14 cellular contexts compared by ENCODE assay signal in the genomic region with DNA sequence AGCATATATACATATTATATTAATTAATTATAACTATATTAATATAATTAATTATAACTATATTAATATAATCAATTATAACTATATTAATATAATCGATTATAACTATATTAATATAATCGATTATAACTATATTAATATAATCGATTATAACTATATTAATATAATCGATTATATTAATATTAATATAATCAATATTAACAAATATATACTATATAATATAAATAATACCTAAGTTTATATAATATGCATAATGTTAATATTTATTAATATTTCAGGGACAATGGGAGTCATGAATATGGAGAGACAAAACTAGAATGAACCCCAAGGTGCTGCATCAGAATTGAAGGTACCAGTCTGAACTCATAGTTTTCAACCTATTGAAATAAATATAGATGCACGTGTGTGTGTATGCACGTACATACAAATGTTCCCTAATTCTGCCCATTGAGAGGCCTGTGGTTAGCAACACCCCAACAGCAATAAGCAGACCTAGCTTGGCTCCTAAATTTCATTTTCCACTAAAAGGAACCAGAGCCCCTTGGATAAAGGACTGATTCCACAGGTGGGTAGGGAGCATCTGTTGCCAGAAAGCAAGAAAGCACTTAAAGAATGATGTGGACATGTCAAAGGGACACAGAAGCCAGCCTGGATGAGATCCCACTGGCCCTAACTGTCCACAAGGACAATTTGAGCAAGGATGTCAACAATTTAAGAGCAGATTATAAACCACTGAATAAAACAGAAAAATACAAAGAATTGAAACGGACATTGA. TPM values are rescaled to one million over a fixed set of nuclear protein-coding genes. Genes with fewer than 3 reads are reported as not detected.
DNase-seq lines count a peak whose midpoint lies in the region; ATAC-seq, FAIRE-seq and TF ChIP-seq lines count a peak whose summit lies in the region.
"Had no signal": no experiment of that assay in that cellular context is flagged by ENCODE, and none has a peak within 500 bp of the region (broad histone marks: within the 10 kb centered on the region; RNA-seq: fewer than 3 reads in every experiment).

No MANE protein-coding gene starts in this region.

- H3K27ac ChIP-seq in kidney (ENCODE audit: low read depth in 2 of 2, low read length in 2 of 2) (no peak overlapping the region), stomach (peak overlapping the region in 4 of 5 donors; percentile 84 to 88 (median 86))
- H3K27ac ChIP-seq: SK-N-MC had no signal

- TF ChIP-seq POLR2A in stomach (IDR thresholded peaks at IDR 0.05) = no peak
- no peak for TF ChIP-seq POLR2A in lower leg skin (IDR thresholded peaks at IDR 0.05)

- H3K9ac ChIP-seq in kidney (ENCODE audit: low read length in 2 of 2) = no peak overlapping the region

- CTCF ChIA-PET in activated CD8-positive, alpha-beta T cell treated with anti-CD3 and anti-CD28 coated beads for 36 hours (lab: Charles Lee) = interaction anchor here (0.6 kb wide), 1 partner anchor 32 kb away, joined by 3 read pairs; no protein-coding TSS in a partner anchor
- CTCF ChIA-PET in activated CD8-positive, alpha-beta T cell treated with anti-CD3 and anti-CD28 coated beads, Interleukin-2, amount 10 ng/mL, durations not matched to agents 7 days and 5 days (lab: Charles Lee) = interaction anchor here (1.4 kb wide), 1 partner anchor 11 kb away, joined by 4 read pairs; no protein-coding TSS in a partner anchor
- CTCF ChIA-PET in activated CD4-positive, alpha-beta memory T cell treated with anti-CD3 and anti-CD28 coated beads for 36 hours (lab: Charles Lee) = no interaction called here

- no peaks in the 10 kb centered on the region for H3K27me3 ChIP-seq in stomach

- no peak for TF ChIP-seq EP300 in stomach (IDR thresholded peaks at IDR 0.05)

- no peak for TF ChIP-seq CTCF in activated CD8-positive, alpha-beta T cell treated with anti-CD3 and anti-CD28 coated beads for 36 hours (IDR thresholded peaks at IDR 0.05)
- TF ChIP-seq CTCF in kidney (IDR thresholded peaks at IDR 0.05; ENCODE audit: borderline replicate concordance, extremely low read depth, insufficient read depth) (no peak), stomach (IDR thresholded peaks at IDR 0.05) (no peak), lower leg skin (IDR thresholded peaks at IDR 0.05) (no peak)

- H3K4me1 ChIP-seq in kidney (ENCODE audit: control insufficient read depth in 1 of 2, insufficient read depth in 1 of 2, low read depth in 1 of 2, low read length in 2 of 2) (peaks cover 35 to 51% of the 10 kb centered on the region in 2 donors), stomach (peaks cover 52 to 92% (median 63%) of the 10 kb centered on the region in 4 donors)

- peaks cover 49% of the 10 kb centered on the region for H3K36me3 Mint-ChIP-seq in activated CD8-positive, alpha-beta T cell treated with anti-CD3 and anti-CD28 coated beads for 36 hours (ENCODE audit: low read depth)
- H3K36me3 Mint-ChIP-seq in activated CD8-positive, alpha-beta T cell treated with anti-CD3 and anti-CD28 coated beads, Interleukin-2, amount 10 ng/mL, durations not matched to agents 7 days and 5 days (ENCODE audit: low read depth) = peaks cover 71% of the 10 kb centered on the region
- H3K36me3 Mint-ChIP-seq in activated CD4-positive, alpha-beta memory T cell treated with anti-CD3 and anti-CD28 coated beads for 36 hours = peaks cover 30% of the 10 kb centered on the region

- H3K9me3 ChIP-seq in kidney (ENCODE audit: control insufficient read depth in 1 of 2, low read length in 2 of 2) (no peaks in the 10 kb centered on the region), stomach (no peaks in the 10 kb centered on the region)

- no peak for DNase-seq in activated CD8-positive, alpha-beta T cell treated with anti-CD3 and anti-CD28 coated beads for 36 hours
- DNase-seq in activated CD8-positive, alpha-beta T cell treated with anti-CD3 and anti-CD28 coated beads, Interleukin-2, amount 10 ng/mL, durations not matched to agents 7 days and 5 days = no peak
- DNase-seq in activated CD4-positive, alpha-beta memory T cell treated with anti-CD3 and anti-CD28 coated beads for 36 hours = no peak
- no peak for DNase-seq in kidney
- DNase-seq in stomach = no peak
- no peak for DNase-seq in lower leg skin (ENCODE audit: low spot score in 2 of 2)
- DNase-seq: activated gamma-delta T cell, naive B cell, NCI-H1105 treated with DMSO at 0.1 percent for 48 hours, NCI-H524 treated with DMSO at 0.1 percent for 48 hours had no signal

- peaks cover 10 to 19% of the 10 kb centered on the region in 2 donors for H3K36me3 ChIP-seq in kidney (ENCODE audit: control insufficient read depth in 1 of 2, insufficient read depth in 2 of 2, low read length in 2 of 2)
- peaks cover 10 to 32% (median 27%) of the 10 kb centered on the region in 4 donors for H3K36me3 ChIP-seq in stomach

- H3K4me3 Mint-ChIP-seq in activated CD8-positive, alpha-beta T cell treated with anti-CD3 and anti-CD28 coated beads for 36 hours = no peak overlapping the region
- H3K4me3 Mint-ChIP-seq in activated CD8-positive, alpha-beta T cell treated with anti-CD3 and anti-CD28 coated beads, Interleukin-2, amount 10 ng/mL, durations not matched to agents 7 days and 5 days = no peak overlapping the region
- no peak overlapping the region for H3K4me3 Mint-ChIP-seq in activated CD4-positive, alpha-beta memory T cell treated with anti-CD3 and anti-CD28 coated beads for 36 hours

- peak overlapping the region; percentile 34 for H3K27ac Mint-ChIP-seq in activated CD8-positive, alpha-beta T cell treated with anti-CD3 and anti-CD28 coated beads for 36 hours
- H3K27ac Mint-ChIP-seq in activated CD8-positive, alpha-beta T cell treated with anti-CD3 and anti-CD28 coated beads, Interleukin-2, amount 10 ng/mL, durations not matched to agents 7 days and 5 days = no peak overlapping the region
- peak overlapping the region; percentile 61 for H3K27ac Mint-ChIP-seq in activated CD4-positive, alpha-beta memory T cell treated with anti-CD3 and anti-CD28 coated beads for 36 hours

- H3K9me3 Mint-ChIP-seq in activated CD8-positive, alpha-beta T cell treated with anti-CD3 and anti-CD28 coated beads for 36 hours = no peaks in the 10 kb centered on the region
- no peaks in the 10 kb centered on the region for H3K9me3 Mint-ChIP-seq in activated CD8-positive, alpha-beta T cell treated with anti-CD3 and anti-CD28 coated beads, Interleukin-2, amount 10 ng/mL, durations not matched to agents 7 days and 5 days (ENCODE audit: insufficient read depth)
- no peaks in the 10 kb centered on the region for H3K9me3 Mint-ChIP-seq in activated CD4-positive, alpha-beta memory T cell treated with anti-CD3 and anti-CD28 coated beads for 36 hours
- H3K9me3 Mint-ChIP-seq: naive B cell had no signal

- H3K4me3 ChIP-seq in kidney (ENCODE audit: low read length in 2 of 2) (no peak overlapping the region), stomach (no peak overlapping the region), lower leg skin (ENCODE audit: low read depth, poor library complexity, severe bottlenecking) (no peak overlapping the region)
- H3K4me3 ChIP-seq: SK-N-MC had no signal

- no peak for ATAC-seq in activated CD8-positive, alpha-beta T cell treated with anti-CD3 and anti-CD28 coated beads for 36 hours
- ATAC-seq in activated CD8-positive, alpha-beta T cell treated with anti-CD3 and anti-CD28 coated beads, Interleukin-2, amount 10 ng/mL, durations not matched to agents 7 days and 5 days = no peak
- ATAC-seq in GM18502 (IDR thresholded peaks at IDR 0.05; ENCODE audit: poor library complexity, unreplicated experiment) (no peak), GM21737 (IDR thresholded peaks at IDR 0.05; ENCODE audit: unreplicated experiment) (no peak)

- peak; percentile 100 for FAIRE-seq in kidney (lab: Jason Lieb, UNC)

- intact Hi-C loops in activated CD8-positive, alpha-beta T cell treated with anti-CD3 and anti-CD28 coated beads for 36 hours (cut with micrococcal nuclease) = no loop called here
- intact Hi-C loops in activated CD4-positive, alpha-beta memory T cell treated with anti-CD3 and anti-CD28 coated beads for 36 hours (cut with micrococcal nuclease) = loop anchor here (5.0 to 10.0 kb wide), 2 partner anchors 256 to 271 kb away; a partner anchor contains a TSS
- intact Hi-C loops in kidney (cut with DNase I) = no loop called here
- intact Hi-C loops in stomach (cut with DNase I; ENCODE audit: low total_unique reads) = no loop called here
- intact Hi-C loops in lower leg skin (cut with DNase I; ENCODE audit: low total_unique reads) = no loop called here

- no peaks in the 10 kb centered on the region for H3K27me3 Mint-ChIP-seq in activated CD8-positive, alpha-beta T cell treated with anti-CD3 and anti-CD28 coated beads for 36 hours
- no peaks in the 10 kb centered on the region for H3K27me3 Mint-ChIP-seq in activated CD8-positive, alpha-beta T cell treated with anti-CD3 and anti-CD28 coated beads, Interleukin-2, amount 10 ng/mL, durations not matched to agents 7 days and 5 days (ENCODE audit: low read depth)
- H3K27me3 Mint-ChIP-seq in activated CD4-positive, alpha-beta memory T cell treated with anti-CD3 and anti-CD28 coated beads for 36 hours = no peaks in the 10 kb centered on the region
- H3K27me3 Mint-ChIP-seq: naive B cell had no signal

- peaks cover 61% of the 10 kb centered on the region for H3K4me1 Mint-ChIP-seq in activated CD8-positive, alpha-beta T cell treated with anti-CD3 and anti-CD28 coated beads for 36 hours (ENCODE audit: low read depth)
- peaks cover 88% of the 10 kb centered on the region for H3K4me1 Mint-ChIP-seq in activated CD8-positive, alpha-beta T cell treated with anti-CD3 and anti-CD28 coated beads, Interleukin-2, amount 10 ng/mL, durations not matched to agents 7 days and 5 days (ENCODE audit: low read depth)
- peaks cover 52% of the 10 kb centered on the region for H3K4me1 Mint-ChIP-seq in activated CD4-positive, alpha-beta memory T cell treated with anti-CD3 and anti-CD28 coated beads for 36 hours (ENCODE audit: low read depth)

- 78 to 89% (median 88%) methylated on average over 3 to 7 of the region's 7 CpGs for WGBS in stomach, 5 donors
- 85 to 87% methylated on average over 7 of the region's 7 CpGs for WGBS in lower leg skin, 2 donors

- POLR2A ChIA-PET in activated CD8-positive, alpha-beta T cell treated with anti-CD3 and anti-CD28 coated beads for 36 hours (lab: Charles Lee) = no interaction called here
- POLR2A ChIA-PET in activated CD8-positive, alpha-beta T cell treated with anti-CD3 and anti-CD28 coated beads, Interleukin-2, amount 10 ng/mL, durations not matched to agents 7 days and 5 days (lab: Charles Lee) = no interaction called here
- POLR2A ChIA-PET in activated CD4-positive, alpha-beta memory T cell treated with anti-CD3 and anti-CD28 coated beads for 36 hours (lab: Charles Lee) = no interaction called here

RNA-seq across cellular contexts. Expression of a gene that starts 21.3 kb away (rescaled TPM):
- total RNA-seq in activated CD8-positive, alpha-beta T cell treated with anti-CD3 and anti-CD28 coated beads for 36 hours = 10 to 100 TPM; 33.0 to 34.5 TPM
- 10 to 100 TPM; 27.5 to 29.8 TPM for total RNA-seq in activated CD8-positive, alpha-beta T cell treated with anti-CD3 and anti-CD28 coated beads, Interleukin-2, amount 10 ng/mL, durations not matched to agents 7 days and 5 days
- total RNA-seq in activated CD4-positive, alpha-beta memory T cell treated with anti-CD3 and anti-CD28 coated beads for 36 hours = 10 to 100 TPM; 27.4 to 30.2 TPM
- 32.5 TPM for total RNA-seq in kidney
- 3.6 TPM for polyA plus RNA-seq in kidney (ENCODE audit: insufficient read depth, low read depth, low replicate concordance)
- 100 to 1,000 TPM in 1 of 5 donors, 10 to 100 TPM in 4; 10.1 to 172 (median 22.9) TPM for total RNA-seq in stomach
- polyA plus RNA-seq in stomach = 1 to 10 TPM; 2.3 to 6.0 (median 3.2) TPM
- 10 to 100 TPM in 3 of 4 donors, 1 to 10 TPM in 1; 7.3 to 15.1 (median 13.1) TPM for total RNA-seq in lower leg skin

RNA-seq across cellular contexts. Expression of a gene that starts 43.8 kb away (rescaled TPM):
- total RNA-seq in activated CD8-positive, alpha-beta T cell treated with anti-CD3 and anti-CD28 coated beads for 36 hours = not detected
- not detected for total RNA-seq in activated CD8-positive, alpha-beta T cell treated with anti-CD3 and anti-CD28 coated beads, Interleukin-2, amount 10 ng/mL, durations not matched to agents 7 days and 5 days
- not detected for total RNA-seq in activated CD4-positive, alpha-beta memory T cell treated with anti-CD3 and anti-CD28 coated beads for 36 hours
- 0.41 TPM for total RNA-seq in kidney
- polyA plus RNA-seq in kidney (ENCODE audit: insufficient read depth, low read depth, low replicate concordance) = 50.4 TPM
- not detected for total RNA-seq in stomach
- polyA plus RNA-seq in stomach = not detected
- not detected for total RNA-seq in lower leg skin
- polyA plus RNA-seq: AG04450 had no signal

Comparison
In these comparisons a context has a peak if more than half of its experiments do, and no peak if none do; other contexts are left out.
1. H3K27ac ChIP-seq: peak in stomach (4 of 5); none in kidney (0 of 2).